Comparison of ENCODE assay signal across 1 cellular context in genomic region chr11:65047581-65048422, GRCh38.
TF ChIP-seq lines count a peak whose summit lies in the region.

No MANE protein-coding gene starts in this region.

TF ChIP-seq in GM12878, 131 proteins besides CTCF, POLR2A, EP300 and RAD21:
- TF ChIP-seq ZBED1 (IDR thresholded peaks at IDR 0.05; ENCODE audit: borderline replicate concordance) = no peak
- no peak for TF ChIP-seq POU2F2 (IDR thresholded peaks at IDR 0.05; ENCODE audit: borderline replicate concordance, low read depth, low read length)
- TF ChIP-seq PAX8 (IDR thresholded peaks at IDR 0.05) = no peak
- no peak for TF ChIP-seq CHD2 (IDR thresholded peaks at IDR 0.05; ENCODE audit: borderline replicate concordance, low read depth, low read length)
- TF ChIP-seq DPF2 (IDR thresholded peaks at IDR 0.05) = no peak
- TF ChIP-seq PKNOX1 (IDR thresholded peaks at IDR 0.05) = no peak
- TF ChIP-seq BCL11A (IDR thresholded peaks at IDR 0.05; ENCODE audit: low read depth, low read length) = no peak
- no peak for TF ChIP-seq JUND (IDR thresholded peaks at IDR 0.05; ENCODE audit: low read depth, low read length)
- no peak for TF ChIP-seq EED (IDR thresholded peaks at IDR 0.05; ENCODE audit: low read depth)
- no peak for TF ChIP-seq ZNF217 (IDR thresholded peaks at IDR 0.05)
